Comparison of ENCODE assay signal across 16 cellular contexts in genomic region chr18:37274988-37275590, GRCh38.
DNase-seq lines count a peak whose midpoint lies in the region; ATAC-seq and TF ChIP-seq lines count a peak whose summit lies in the region.
"Had no signal": no experiment of that assay in that cellular context is flagged by ENCODE, and none has a peak within 500 bp of the region (broad histone marks: within the 10 kb centered on the region; RNA-seq: fewer than 3 reads in every experiment).

No MANE protein-coding gene starts in this region.

- POLR2A ChIA-PET in WTC11 (lab: Charles Lee), result no interaction called here
- POLR2A ChIA-PET in RWPE1 (lab: Yijun Ruan, JAX; ENCODE audit: low non-redundant PET), result no interaction called here

- DNase-seq in H7 (peak; percentile 95), WTC11 (ENCODE audit: low spot score) (peak; percentile 31), iPS-NIHi11 (ENCODE audit: low spot score) (peak; percentile 72), testis (peak; percentile 19), LoVo (ENCODE audit: low spot score) (no peak), COR-L47 (lab: John Stamatoyannopoulos, UW) (no peak), RWPE1 (ENCODE audit: low spot score) (no peak)
- DNase-seq: ACHN; Caco-2; CD4-positive, alpha-beta memory T cell; DND-41; GDM1; KBM-7 had no signal

- no peaks in the 10 kb centered on the region for H3K36me3 ChIP-seq in H7 (replicated peaks; ENCODE audit: control insufficient read depth, insufficient read depth, low read length)
- no peaks in the 10 kb centered on the region for H3K36me3 ChIP-seq in testis (ENCODE audit: low read depth, missing control alignments)

- CTCF ChIA-PET in WTC11 (lab: Charles Lee) (interaction anchor here (0.7 to 1.4 kb wide), 3 partner anchors 8 to 333 kb away, joined by 3 read pairs; no protein-coding TSS in a partner anchor), RWPE1 (lab: Yijun Ruan, JAX) (no interaction called here)

- intact Hi-C loops in testis (cut with DNase I; ENCODE audit: low total_unique reads), result no loop called here

- H3K4me3 ChIP-seq in H7 (ENCODE audit: insufficient read depth, low read depth, low read length) (peak overlapping the region; percentile 8), testis (peak overlapping the region; percentile 4 to 29)

- peaks cover 13% of the 10 kb centered on the region for H3K4me1 Mint-ChIP-seq in WTC11

- peak; percentile 47 for ATAC-seq in WTC11
- ATAC-seq: HCT116 had no signal

- TF ChIP-seq CTCF in WTC11 (IDR thresholded peaks at IDR 0.05) (no peak), testis (IDR thresholded peaks at IDR 0.05) (no peak), RWPE1 (conservative IDR thresholded peaks at IDR 0.05; ENCODE audit: low read depth) (no peak)

- H3K27me3 ChIP-seq in H7 (ENCODE audit: control insufficient read depth, insufficient read depth, low read length) (peaks cover 8% of the 10 kb centered on the region; the same call in 1 of the 2 replicates), testis (no peaks in the 10 kb centered on the region)

- 13 to 18% methylated on average over 21 to 47 of the region's 48 CpGs for WGBS in testis, 2 donors

- H3K4me1 ChIP-seq in testis, result no peaks in the 10 kb centered on the region
- H3K4me1 ChIP-seq: Caco-2 had no signal

- H3K9me3 ChIP-seq in testis, result no peaks in the 10 kb centered on the region
- H3K9me3 ChIP-seq: Caco-2 had no signal

- H3K4me3 Mint-ChIP-seq in WTC11, result no peak overlapping the region
- H3K4me3 Mint-ChIP-seq: B cell had no signal

- no peak overlapping the region for H3K27ac ChIP-seq in testis
- H3K27ac ChIP-seq in RWPE1, result no peak overlapping the region
- H3K27ac ChIP-seq: C4-2B had no signal

- no peaks in the 10 kb centered on the region for H3K9me3 Mint-ChIP-seq in WTC11

- H3K27me3 Mint-ChIP-seq in WTC11 (ENCODE audit: low read depth), result peaks cover 3% of the 10 kb centered on the region

- no peaks in the 10 kb centered on the region for H3K36me3 Mint-ChIP-seq in WTC11
- H3K36me3 Mint-ChIP-seq: CD4-positive, alpha-beta memory T cell had no signal

- H3K27ac Mint-ChIP-seq in WTC11, result no peak overlapping the region
- H3K27ac Mint-ChIP-seq: B cell; CD4-positive, alpha-beta memory T cell had no signal

- no peak for TF ChIP-seq POLR2A in testis (IDR thresholded peaks at IDR 0.05)

TF ChIP-seq in WTC11, 78 proteins besides CTCF, POLR2A, EP300 and RAD21:
- TF ChIP-seq ZNF532 (CRISPR knock-in tag; IDR thresholded peaks at IDR 0.05; ENCODE audit: borderline replicate concordance) (no peak), SMAD4 (CRISPR knock-in tag; IDR thresholded peaks at IDR 0.05) (no peak), ZNF281 (CRISPR knock-in tag; IDR thresholded peaks at IDR 0.05) (no peak), MXD4 (CRISPR knock-in tag; IDR thresholded peaks at IDR 0.05; ENCODE audit: borderline replicate concordance) (no peak), KAT7 (CRISPR knock-in tag; IDR thresholded peaks at IDR 0.05; ENCODE audit: borderline replicate concordance) (no peak), ESRRA (CRISPR knock-in tag; IDR thresholded peaks at IDR 0.05; ENCODE audit: borderline replicate concordance) (no peak), ZSCAN18 (CRISPR knock-in tag; IDR thresholded peaks at IDR 0.05) (no peak), IRF1 (CRISPR knock-in tag; IDR thresholded peaks at IDR 0.05) (no peak), RORB (CRISPR knock-in tag; IDR thresholded peaks at IDR 0.05) (no peak), ZNF671 (CRISPR knock-in tag; IDR thresholded peaks at IDR 0.05) (no peak), E2F5 (CRISPR knock-in tag; IDR thresholded peaks at IDR 0.05) (no peak), ATF3 (CRISPR knock-in tag; conservative IDR thresholded peaks at IDR 0.05) (no peak), ZNF416 (CRISPR knock-in tag; IDR thresholded peaks at IDR 0.05) (no peak), ETV6 (CRISPR knock-in tag; IDR thresholded peaks at IDR 0.05) (no peak), TCF7 (CRISPR knock-in tag; IDR thresholded peaks at IDR 0.05; ENCODE audit: low read depth) (no peak), GTF2I (CRISPR knock-in tag; conservative IDR thresholded peaks at IDR 0.05) (no peak), FOXJ3 (CRISPR knock-in tag; IDR thresholded peaks at IDR 0.05; ENCODE audit: borderline replicate concordance) (no peak), SP1 (CRISPR knock-in tag; conservative IDR thresholded peaks at IDR 0.05) (no peak), ELF4 (CRISPR knock-in tag; IDR thresholded peaks at IDR 0.05; ENCODE audit: low read depth) (no peak)

Comparison
In these comparisons a context has a peak if more than half of its experiments do, and no peak if none do; other contexts are left out.
1. DNase-seq: peak in H7 (single experiment), WTC11 (single experiment), iPS-NIHi11 (single experiment) and testis (single experiment); none in LoVo (single experiment), COR-L47 (single experiment) and RWPE1 (single experiment).